ENCODE assay signal across 8 cellular contexts in the genomic region with DNA sequence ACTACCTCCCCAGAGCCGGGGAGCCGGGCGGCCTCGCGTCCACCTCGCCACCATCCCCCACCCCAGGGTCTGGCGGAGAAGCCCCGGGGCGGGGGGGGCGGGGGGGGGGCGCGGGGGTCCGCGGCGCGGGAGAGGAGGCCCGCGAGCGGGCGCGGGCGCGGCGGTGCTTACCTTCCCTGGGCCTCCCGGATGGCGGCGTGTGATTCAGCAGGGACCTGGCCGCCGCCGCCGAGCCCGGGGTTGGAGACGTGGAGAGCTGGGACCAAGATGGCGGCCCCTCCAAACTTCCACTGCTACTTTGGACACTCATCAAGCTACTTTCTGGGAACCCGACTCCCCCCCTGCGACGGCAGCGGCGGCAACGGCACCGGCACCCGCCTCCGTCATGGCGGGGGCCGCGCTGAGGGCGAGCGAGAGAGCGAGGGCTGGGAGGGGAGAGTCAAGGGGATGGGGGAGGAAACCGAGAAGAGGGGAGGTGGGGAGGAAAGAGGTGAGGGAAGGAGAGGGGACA. TPM values are rescaled to one million over a fixed set of nuclear protein-coding genes. Genes with fewer than 3 reads are reported as not detected.
A peak's percentile ranks its signal among the peaks of the same experiment; 100 is the strongest.
DNase-seq lines count a peak whose midpoint lies in the region; ATAC-seq lines count a peak whose summit lies in the region.

No MANE protein-coding gene starts in this region.

- DNase-seq in ACHN (peak; percentile 65), NOMO-1 treated with DMSO at 0.1 percent for 48 hours (lab: John Stamatoyannopoulos, UW; ENCODE audit: unreplicated experiment) (peak; percentile 59), activated T-helper 1 cell treated with Interleukin-2 at 50 U/mL for 16 hours (ENCODE audit: low read depth) (peak; percentile 55), fibroblast of gingiva (ENCODE audit: low read depth) (peak; percentile 64)
- peak; percentile 67 for DNase-seq in natural killer cell treated with Interleukin-12 subunit alpha and Interleukin-12 subunit beta and Interleukin-15 and Interleukin-18, amount 100 ng/mL, for 72 hours (ENCODE audit: low spot score)
- peak; percentile 51 to 86 (median 74) for DNase-seq in stimulated activated naive CD4-positive, alpha-beta T cell (lab: John Stamatoyannopoulos, UW)

- no peaks in the 10 kb centered on the region for H3K9me3 Mint-ChIP-seq in natural killer cell treated with Interleukin-12 subunit alpha and Interleukin-12 subunit beta and Interleukin-15 and Interleukin-18, amount 100 ng/mL, for 72 hours

- peaks cover 5 to 8% of the 10 kb centered on the region in 2 donors for H3K27me3 Mint-ChIP-seq in natural killer cell treated with Interleukin-12 subunit alpha and Interleukin-12 subunit beta and Interleukin-15 and Interleukin-18, amount 100 ng/mL, for 72 hours

- ATAC-seq in GM19023 (IDR thresholded peaks at IDR 0.05; ENCODE audit: unreplicated experiment) (peak; percentile 31), HG03280 (IDR thresholded peaks at IDR 0.05; ENCODE audit: unreplicated experiment) (peak; percentile 22)
- ATAC-seq in natural killer cell treated with Interleukin-12 subunit alpha and Interleukin-12 subunit beta and Interleukin-15 and Interleukin-18, amount 100 ng/mL, for 72 hours: peak; percentile 66 to 75

- H3K36me3 Mint-ChIP-seq in natural killer cell treated with Interleukin-12 subunit alpha and Interleukin-12 subunit beta and Interleukin-15 and Interleukin-18, amount 100 ng/mL, for 72 hours: no peaks in the 10 kb centered on the region

- in situ Hi-C loops in ACHN (cut with HindIII; ENCODE audit: low pct_ligation_motif_present, low pct_unique_long_range_greater_than_20kb, low sequenced_read_pairs): no loop called here

- peak overlapping the region; percentile 90 for H3K4me3 Mint-ChIP-seq in natural killer cell treated with Interleukin-12 subunit alpha and Interleukin-12 subunit beta and Interleukin-15 and Interleukin-18, amount 100 ng/mL, for 72 hours

- peaks cover 35 to 36% of the 10 kb centered on the region in 2 donors for H3K4me1 Mint-ChIP-seq in natural killer cell treated with Interleukin-12 subunit alpha and Interleukin-12 subunit beta and Interleukin-15 and Interleukin-18, amount 100 ng/mL, for 72 hours (ENCODE audit: low read depth in 2 of 2)

- H3K27ac Mint-ChIP-seq in natural killer cell treated with Interleukin-12 subunit alpha and Interleukin-12 subunit beta and Interleukin-15 and Interleukin-18, amount 100 ng/mL, for 72 hours: peak overlapping the region; percentile 76 to 93

RNA-seq across cellular contexts. Expression of gene TLK1, which starts 0.5 kb away (rescaled TPM):
- 10 to 100 TPM; 59.5 to 76.3 TPM for total RNA-seq in natural killer cell treated with Interleukin-12 subunit alpha and Interleukin-12 subunit beta and Interleukin-15 and Interleukin-18, amount 100 ng/mL, for 72 hours

Comparison
In these comparisons a context has a peak if more than half of its experiments do, and no peak if none do; other contexts are left out.
1. Peak in every context shown above with its lines: DNase-seq and ATAC-seq.